In the genomic region with DNA sequence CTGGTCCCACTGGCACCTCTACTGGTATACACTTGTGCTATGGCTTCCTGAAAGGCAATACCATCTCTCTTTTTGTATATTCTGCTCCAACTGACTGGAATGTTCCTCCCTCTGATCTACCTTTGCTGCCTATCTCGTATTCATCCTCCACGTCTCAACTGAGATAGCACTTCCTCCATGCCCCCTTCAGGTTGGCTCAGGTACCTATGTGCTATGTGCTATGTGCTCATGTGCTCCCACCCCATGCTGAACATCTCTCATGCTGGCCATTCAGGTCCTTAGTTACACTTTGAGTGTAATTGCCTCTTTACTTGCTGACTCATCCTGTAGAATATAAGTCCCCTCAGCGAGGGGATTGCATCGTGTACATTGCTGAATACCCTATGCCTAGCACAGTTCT, we compare ENCODE assay signal across 1 cellular context.
TF ChIP-seq lines count a peak whose summit lies in the region.

No MANE protein-coding gene starts in this region.

TF ChIP-seq in HEK293, 187 proteins besides CTCF, POLR2A, EP300 and RAD21 (continued from another document):
- TF ChIP-seq, protein P1, sequence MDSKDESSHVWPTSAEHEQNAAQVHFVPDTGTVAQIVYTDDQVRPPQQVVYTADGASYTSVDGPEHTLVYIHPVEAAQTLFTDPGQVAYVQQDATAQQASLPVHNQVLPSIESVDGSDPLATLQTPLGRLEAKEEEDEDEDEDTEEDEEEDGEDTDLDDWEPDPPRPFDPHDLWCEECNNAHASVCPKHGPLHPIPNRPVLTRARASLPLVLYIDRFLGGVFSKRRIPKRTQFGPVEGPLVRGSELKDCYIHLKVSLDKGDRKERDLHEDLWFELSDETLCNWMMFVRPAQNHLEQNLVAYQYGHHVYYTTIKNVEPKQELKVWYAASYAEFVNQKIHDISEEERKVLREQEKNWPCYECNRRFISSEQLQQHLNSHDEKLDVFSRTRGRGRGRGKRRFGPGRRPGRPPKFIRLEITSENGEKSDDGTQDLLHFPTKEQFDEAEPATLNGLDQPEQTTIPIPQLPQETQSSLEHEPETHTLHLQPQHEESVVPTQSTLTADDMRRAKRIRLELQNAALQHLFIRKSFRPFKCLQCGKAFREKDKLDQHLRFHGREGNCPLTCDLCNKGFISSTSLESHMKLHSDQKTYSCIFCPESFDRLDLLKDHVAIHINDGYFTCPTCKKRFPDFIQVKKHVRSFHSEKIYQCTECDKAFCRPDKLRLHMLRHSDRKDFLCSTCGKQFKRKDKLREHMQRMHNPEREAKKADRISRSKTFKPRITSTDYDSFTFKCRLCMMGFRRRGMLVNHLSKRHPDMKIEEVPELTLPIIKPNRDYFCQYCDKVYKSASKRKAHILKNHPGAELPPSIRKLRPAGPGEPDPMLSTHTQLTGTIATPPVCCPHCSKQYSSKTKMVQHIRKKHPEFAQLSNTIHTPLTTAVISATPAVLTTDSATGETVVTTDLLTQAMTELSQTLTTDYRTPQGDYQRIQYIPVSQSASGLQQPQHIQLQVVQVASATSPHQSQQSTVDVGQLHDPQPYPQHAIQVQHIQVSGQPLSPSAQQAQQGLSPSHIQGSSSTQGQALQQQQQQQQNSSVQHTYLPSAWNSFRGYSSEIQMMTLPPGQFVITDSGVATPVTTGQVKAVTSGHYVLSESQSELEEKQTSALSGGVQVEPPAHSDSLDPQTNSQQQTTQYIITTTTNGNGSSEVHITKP (tag by site-specific recombination; IDR thresholded peaks at IDR 0.05) = peak; percentile 41; the same call in 1 of the 2 replicates
TF ChIP-seq in HEK293: peak in this region for 2.
